ENCODE assay signal across 8 cellular contexts in genomic region chr11:95923730-95924413, GRCh38. TPM values are rescaled to one million over a fixed set of nuclear protein-coding genes. Genes with fewer than 3 reads are reported as not detected.
DNase-seq lines count a peak whose midpoint lies in the region; ATAC-seq and TF ChIP-seq lines count a peak whose summit lies in the region.

TSS of gene MTMR2 (minus strand) at chr11:95924107. CDS start at chr11:95923954, 153 bp downstream.

- H3K4me1 Mint-ChIP-seq in CD8-positive, alpha-beta T cell (ENCODE audit: low read depth) = peaks cover 35% of the 10 kb centered on the region

- H3K36me3 ChIP-seq in CD8-positive, alpha-beta T cell (ENCODE audit: insufficient read depth, low read length) = no peaks in the 10 kb centered on the region
- no peaks in the 10 kb centered on the region for H3K36me3 ChIP-seq in NT2/D1 (ENCODE audit: insufficient read depth, insufficient read length, low read length)
- no peaks in the 10 kb centered on the region for H3K36me3 ChIP-seq in mucosa of descending colon (ENCODE audit: low read depth)

- H3K27me3 ChIP-seq in CD8-positive, alpha-beta T cell (ENCODE audit: insufficient read depth, low read length) = no peaks in the 10 kb centered on the region
- H3K27me3 ChIP-seq in NT2/D1 (ENCODE audit: insufficient read depth, insufficient read length) = no peaks in the 10 kb centered on the region

- peak within 1 kb of the TSS; percentile 87 for H3K4me3 ChIP-seq in CD8-positive, alpha-beta T cell (ENCODE audit: low read depth, low read length)
- peak within 1 kb of the TSS; percentile 62 for H3K4me3 ChIP-seq in NT2/D1 (ENCODE audit: insufficient read length, low read depth)
- peak within 1 kb of the TSS; percentile 69 for H3K4me3 ChIP-seq in mucosa of descending colon

- H3K36me3 Mint-ChIP-seq in CD8-positive, alpha-beta T cell = peaks cover 12% of the 10 kb centered on the region

- POLR2A ChIA-PET in CD8-positive, alpha-beta T cell (lab: Charles Lee) = no interaction called here

- intact Hi-C loops in CD8-positive, alpha-beta T cell (cut with DNase I, micrococcal nuclease) = loop anchor here in 1 of 2 experiments (2.0 kb wide), 1 partner anchor 465 kb away; the partner anchor contains the start of gene CCDC82
- intact Hi-C loops in mucosa of descending colon (cut with DNase I, micrococcal nuclease) = no loop called here

- H3K27ac ChIP-seq in CD8-positive, alpha-beta T cell (ENCODE audit: low read depth, low read length) = peak within 1 kb of the TSS; percentile 62
- peak within 1 kb of the TSS; percentile 87 for H3K27ac ChIP-seq in epithelial cell of prostate

- H3K9me3 ChIP-seq in CD8-positive, alpha-beta T cell (ENCODE audit: low read length) = no peaks in the 10 kb centered on the region
- H3K9me3 ChIP-seq in NT2/D1 (ENCODE audit: insufficient read depth, low read length) = no peaks in the 10 kb centered on the region
- no peaks in the 10 kb centered on the region for H3K9me3 ChIP-seq in mucosa of descending colon

- H3K9ac ChIP-seq in NT2/D1 (ENCODE audit: insufficient read length, low read depth) = peak within 1 kb of the TSS; percentile 83

- peaks cover 3% of the 10 kb centered on the region for H3K4me1 ChIP-seq in CD8-positive, alpha-beta T cell (ENCODE audit: insufficient read depth, low read length)
- no peaks in the 10 kb centered on the region for H3K4me1 ChIP-seq in NT2/D1 (ENCODE audit: insufficient read depth, insufficient read length)
- peaks cover 9% of the 10 kb centered on the region for H3K4me1 ChIP-seq in mucosa of descending colon (ENCODE audit: low read depth)

- H3K27ac Mint-ChIP-seq in CD8-positive, alpha-beta T cell = peak within 1 kb of the TSS; percentile 81

- DNase-seq in CD8-positive, alpha-beta T cell = peak; percentile 10 to 77 (median 38)
- DNase-seq in NT2/D1 (ENCODE audit: low read depth, low spot score) (peak; percentile 68), activated T-cell treated with anti-CD3 and anti-CD28 coated beads for 4 hours (peak; percentile 18), epithelial cell of prostate (ENCODE audit: low read depth, low spot score) (no peak), mucosa of descending colon (peak; percentile 82 to 84 (median 83))
- DNase-seq in stimulated activated CD8-positive, alpha-beta memory T cell treated with anti-CD3 and anti-CD28 coated beads, Interleukin-4, amount 100 ng/mL, for 4 hours (ENCODE audit: low read depth in 2 of 2, low spot score in 1 of 2) = peak; percentile 10 to 42

- ATAC-seq in CD8-positive, alpha-beta T cell = peak; percentile 66
- ATAC-seq in GM19351 (IDR thresholded peaks at IDR 0.05; ENCODE audit: unreplicated experiment) (peak; percentile 99), HG03469 (IDR thresholded peaks at IDR 0.05; ENCODE audit: unreplicated experiment) (peak; percentile 92), mucosa of descending colon (peak; percentile 97)

- H3K9me3 Mint-ChIP-seq in CD8-positive, alpha-beta T cell = no peaks in the 10 kb centered on the region

- H3K27me3 Mint-ChIP-seq in CD8-positive, alpha-beta T cell (ENCODE audit: low read depth) = peaks cover 3% of the 10 kb centered on the region

- CTCF ChIA-PET in CD8-positive, alpha-beta T cell (lab: Charles Lee) = no interaction called here

- no peak for TF ChIP-seq CTCF in CD8-positive, alpha-beta T cell (IDR thresholded peaks at IDR 0.05)
- no peak for TF ChIP-seq CTCF in mucosa of descending colon (IDR thresholded peaks at IDR 0.05)

- peak within 1 kb of the TSS; percentile 89 for H3K4me3 Mint-ChIP-seq in CD8-positive, alpha-beta T cell

RNA-seq across cellular contexts. Expression of gene MTMR2, which starts in this region (rescaled TPM):
- 10 to 100 TPM; 11.2 to 12.9 TPM for total RNA-seq in CD8-positive, alpha-beta T cell
- 10 to 100 TPM; 19.9 to 31.1 (median 21.3) TPM for total RNA-seq in mucosa of descending colon
